ENCODE assay signal across 9 cellular contexts in genomic region chr15:101122266-101122665, GRCh38.
DNase-seq lines count a peak whose midpoint lies in the region; ATAC-seq and TF ChIP-seq lines count a peak whose summit lies in the region.
"Had no signal": no experiment of that assay in that cellular context is flagged by ENCODE, and none has a peak within 500 bp of the region (broad histone marks: within the 10 kb centered on the region; RNA-seq: fewer than 3 reads in every experiment).

No MANE protein-coding gene starts in this region.

- DNase-seq in heart right ventricle, result no peak
- no peak for DNase-seq in Right ventricle myocardium superior
- DNase-seq in coronary artery (ENCODE audit: low spot score), result no peak
- peak; percentile 54 for DNase-seq in natural killer cell treated with Interleukin-12 subunit alpha and Interleukin-12 subunit beta and Interleukin-15 and Interleukin-18, amount 100 ng/mL, for 72 hours (ENCODE audit: low spot score)
- DNase-seq in vagina (ENCODE audit: extremely low spot score in 2 of 2), result no peak
- DNase-seq in CD1c-positive myeloid dendritic cell (ENCODE audit: extremely low spot score), result no peak
- no peak for DNase-seq in left lobe of liver (ENCODE audit: low spot score)
- DNase-seq: NCI-H1436 treated with DMSO at 0.1 percent for 48 hours had no signal

- 72 to 83% methylated on average over 11 of the region's 11 CpGs for WGBS in heart right ventricle, 2 donors

- TF ChIP-seq CTCF in heart right ventricle (IDR thresholded peaks at IDR 0.05) (no peak), coronary artery (IDR thresholded peaks at IDR 0.05) (no peak), vagina (IDR thresholded peaks at IDR 0.05) (no peak)

- ATAC-seq in heart right ventricle (peak in 1 of 8 donors; percentile 5), Right ventricle myocardium superior (ENCODE audit: poor library complexity) (no peak), HG02970 (IDR thresholded peaks at IDR 0.05; ENCODE audit: low FRiP score, unreplicated experiment) (no peak), left lobe of liver (no peak)
- no peak for ATAC-seq in natural killer cell treated with Interleukin-12 subunit alpha and Interleukin-12 subunit beta and Interleukin-15 and Interleukin-18, amount 100 ng/mL, for 72 hours

- TF ChIP-seq POLR2A in vagina (IDR thresholded peaks at IDR 0.05), result no peak

- peaks cover 16 to 68% (median 23%) of the 10 kb centered on the region in 9 donors for H3K4me1 ChIP-seq in heart right ventricle
- peaks cover 28% of the 10 kb centered on the region for H3K4me1 ChIP-seq in vagina

- H3K27me3 ChIP-seq in heart right ventricle (no peaks in the 10 kb centered on the region), vagina (no peaks in the 10 kb centered on the region)

- H3K27ac Mint-ChIP-seq in natural killer cell treated with Interleukin-12 subunit alpha and Interleukin-12 subunit beta and Interleukin-15 and Interleukin-18, amount 100 ng/mL, for 72 hours, result peak overlapping the region; percentile 100

- intact Hi-C loops in heart right ventricle (cut with DNase I), result loop anchor here in 7 of 10 donors (5.0 to 10.0 kb wide), 3 partner anchors 63 to 135 kb away; partner anchors contain the start of gene CHSY1 (in 4 of the 7)
- intact Hi-C loops in Right ventricle myocardium superior (cut with DNase I), result loop anchor here (10.0 kb wide), 1 partner anchor 133 kb away; the partner anchor contains the start of gene CHSY1
- intact Hi-C loops in vagina (cut with DNase I), result loop anchor here (5.0 kb wide), 1 partner anchor 45 kb away; no protein-coding TSS in a partner anchor

- no peaks in the 10 kb centered on the region for H3K9me3 Mint-ChIP-seq in natural killer cell treated with Interleukin-12 subunit alpha and Interleukin-12 subunit beta and Interleukin-15 and Interleukin-18, amount 100 ng/mL, for 72 hours

- peak overlapping the region; percentile 94 for H3K4me3 Mint-ChIP-seq in natural killer cell treated with Interleukin-12 subunit alpha and Interleukin-12 subunit beta and Interleukin-15 and Interleukin-18, amount 100 ng/mL, for 72 hours

- no peaks in the 10 kb centered on the region for H3K9me3 ChIP-seq in heart right ventricle
- H3K9me3 ChIP-seq in vagina, result no peaks in the 10 kb centered on the region

- H3K27ac ChIP-seq in heart right ventricle, result peak overlapping the region in 8 of 10 donors; percentile 5 to 94 (median 76)
- H3K27ac ChIP-seq in coronary artery, result peak overlapping the region; percentile 58 to 84
- peak overlapping the region; percentile 85 for H3K27ac ChIP-seq in vagina

- H3K4me3 ChIP-seq in heart right ventricle, result peak overlapping the region in 5 of 10 donors; percentile 20 to 50 (median 39)
- H3K4me3 ChIP-seq in coronary artery, result peak overlapping the region; percentile 61
- peak overlapping the region; percentile 25 to 34 for H3K4me3 ChIP-seq in vagina

- no peaks in the 10 kb centered on the region for H3K36me3 Mint-ChIP-seq in natural killer cell treated with Interleukin-12 subunit alpha and Interleukin-12 subunit beta and Interleukin-15 and Interleukin-18, amount 100 ng/mL, for 72 hours

- H3K4me1 Mint-ChIP-seq in natural killer cell treated with Interleukin-12 subunit alpha and Interleukin-12 subunit beta and Interleukin-15 and Interleukin-18, amount 100 ng/mL, for 72 hours (ENCODE audit: low read depth in 2 of 2), result peaks cover 55 to 56% of the 10 kb centered on the region in 2 donors

- H3K36me3 ChIP-seq in heart right ventricle, result no peaks in the 10 kb centered on the region
- no peaks in the 10 kb centered on the region for H3K36me3 ChIP-seq in vagina

- no peaks in the 10 kb centered on the region for H3K27me3 Mint-ChIP-seq in natural killer cell treated with Interleukin-12 subunit alpha and Interleukin-12 subunit beta and Interleukin-15 and Interleukin-18, amount 100 ng/mL, for 72 hours
